31 cellular contexts compared by ENCODE assay signal in the genomic region with DNA sequence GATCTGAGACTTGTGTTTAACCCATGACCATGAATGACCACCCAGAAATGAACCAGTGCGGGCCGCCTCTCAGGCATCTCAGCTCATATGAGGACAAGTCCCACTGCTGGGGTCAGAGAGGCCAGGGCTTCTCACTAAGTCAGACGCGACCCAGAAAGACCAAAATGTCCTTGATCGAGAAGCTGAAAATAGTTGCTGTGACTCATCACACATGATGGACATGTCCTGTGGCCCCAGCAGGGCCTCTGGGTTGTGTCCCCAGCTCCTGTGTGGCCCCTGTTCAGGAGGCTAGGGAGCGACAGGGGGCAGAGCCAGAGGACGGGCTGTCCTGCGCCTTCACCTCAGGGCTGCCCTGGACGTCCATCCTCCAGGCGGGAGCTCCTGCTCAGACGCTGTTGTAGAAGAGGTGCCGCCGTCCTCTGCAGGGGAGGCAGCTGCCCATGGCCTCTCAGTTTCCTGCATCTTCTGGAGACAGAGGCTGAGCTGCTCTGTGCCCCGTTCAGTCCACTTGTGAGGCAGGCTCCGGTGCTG. TPM values are rescaled to one million over a fixed set of nuclear protein-coding genes. Genes with fewer than 3 reads are reported as not detected.
"Had no signal": no experiment of that assay in that cellular context is flagged by ENCODE, and none has a peak within 500 bp of the region (broad histone marks: within the 10 kb centered on the region; RNA-seq: fewer than 3 reads in every experiment).

No MANE protein-coding gene starts in this region.

- H3K27ac ChIP-seq: ascending aorta, breast epithelium, cardiac muscle cell, colonic mucosa, esophagus muscularis mucosa, foreskin keratinocyte, gastrocnemius medialis, WERI-Rb-1 had no signal

- ATAC-seq: activated CD4-positive, CD25-positive, alpha-beta regulatory T cell treated with anti-CD3 and anti-CD28 coated beads, Interleukin-2, amount 50 U/mL, for 24 hours; activated naive CD4-positive, alpha-beta T cell treated with anti-CD3 and anti-CD28 coated beads, Interleukin-2, amount 50 U/mL, for 72 hours; activated T-cell treated with anti-CD3 and anti-CD28 coated beads, Interleukin-2, amount 50 U/mL, for 72 hours; foreskin keratinocyte; T-helper 17 cell had no signal

- H3K36me3 ChIP-seq: ascending aorta, breast epithelium, cardiac muscle cell, colonic mucosa, esophagus muscularis mucosa, gastrocnemius medialis, WERI-Rb-1 had no signal

- H3K27ac Mint-ChIP-seq: activated B cell treated with CpG ODN at 0.5 μM for 24 hours; activated CD4-positive, alpha-beta memory T cell treated with anti-CD3 and anti-CD28 coated beads, Interleukin-2, amount 10 ng/mL, durations not matched to agents 7 days and 5 days; activated naive CD4-positive, alpha-beta T cell treated with anti-CD3 and anti-CD28 coated beads, Interleukin-2, amount 10 ng/mL, durations not matched to agents 7 days and 5 days; activated naive CD4-positive, alpha-beta T cell treated with anti-CD3 and anti-CD28 coated beads, Interleukin-2, amount 50 U/mL, for 72 hours; activated naive CD8-positive, alpha-beta T cell treated with anti-CD3 and anti-CD28 coated beads, Interleukin-2, amount 10 ng/mL, durations not matched to agents 7 days and 5 days; activated T-cell treated with anti-CD3 and anti-CD28 coated beads, Interleukin-2, amount 50 U/mL, for 24 hours; activated T-cell treated with anti-CD3 and anti-CD28 coated beads, Interleukin-2, amount 50 U/mL, for 72 hours; T-helper 17 cell; T-helper 2 cell treated with Interferon-gamma antibody and Interleukin-4, amounts not matched to agents 5 μg/mL and 100 μg/mL, for 36 hours had no signal

- H3K36me3 Mint-ChIP-seq: activated naive CD4-positive, alpha-beta T cell treated with anti-CD3 and anti-CD28 coated beads, Interleukin-2, amount 10 ng/mL, durations not matched to agents 7 days and 5 days; activated naive CD4-positive, alpha-beta T cell treated with anti-CD3 and anti-CD28 coated beads, Interleukin-2, amount 50 U/mL, for 72 hours; activated naive CD8-positive, alpha-beta T cell treated with anti-CD3 and anti-CD28 coated beads, Interleukin-2, amount 10 ng/mL, durations not matched to agents 7 days and 5 days; brain had no signal

- H3K9me3 Mint-ChIP-seq: activated B cell treated with CpG ODN at 0.5 μM for 24 hours; activated CD4-positive, alpha-beta memory T cell treated with anti-CD3 and anti-CD28 coated beads, Interleukin-2, amount 10 ng/mL, durations not matched to agents 7 days and 5 days; activated naive CD4-positive, alpha-beta T cell treated with anti-CD3 and anti-CD28 coated beads, Interleukin-2, amount 10 ng/mL, durations not matched to agents 7 days and 5 days; activated naive CD4-positive, alpha-beta T cell treated with anti-CD3 and anti-CD28 coated beads, Interleukin-2, amount 50 U/mL, for 72 hours; activated naive CD8-positive, alpha-beta T cell treated with anti-CD3 and anti-CD28 coated beads, Interleukin-2, amount 10 ng/mL, durations not matched to agents 7 days and 5 days; activated T-cell treated with anti-CD3 and anti-CD28 coated beads, Interleukin-2, amount 50 U/mL, for 24 hours; activated T-cell treated with anti-CD3 and anti-CD28 coated beads, Interleukin-2, amount 50 U/mL, for 72 hours; T-helper 2 cell treated with Interferon-gamma antibody and Interleukin-4, amounts not matched to agents 5 μg/mL and 100 μg/mL, for 36 hours had no signal

- H3K4me1 ChIP-seq: breast epithelium, colonic mucosa, foreskin keratinocyte, gastrocnemius medialis had no signal

- H3K4me1 Mint-ChIP-seq: activated B cell treated with CpG ODN at 0.5 μM for 24 hours; activated CD4-positive, alpha-beta memory T cell treated with anti-CD3 and anti-CD28 coated beads, Interleukin-2, amount 10 ng/mL, durations not matched to agents 7 days and 5 days; activated naive CD4-positive, alpha-beta T cell treated with anti-CD3 and anti-CD28 coated beads, Interleukin-2, amount 10 ng/mL, durations not matched to agents 7 days and 5 days; activated naive CD8-positive, alpha-beta T cell treated with anti-CD3 and anti-CD28 coated beads, Interleukin-2, amount 10 ng/mL, durations not matched to agents 7 days and 5 days; T-helper 17 cell had no signal

- H3K27me3 ChIP-seq: ascending aorta, breast epithelium, cardiac muscle cell, colonic mucosa, foreskin keratinocyte, gastrocnemius medialis had no signal

- H3K4me3 Mint-ChIP-seq: activated B cell treated with CpG ODN at 0.5 μM for 24 hours; activated CD4-positive, alpha-beta memory T cell treated with anti-CD3 and anti-CD28 coated beads, Interleukin-2, amount 10 ng/mL, durations not matched to agents 7 days and 5 days; activated naive CD4-positive, alpha-beta T cell treated with anti-CD3 and anti-CD28 coated beads, Interleukin-2, amount 10 ng/mL, durations not matched to agents 7 days and 5 days; activated naive CD8-positive, alpha-beta T cell treated with anti-CD3 and anti-CD28 coated beads, Interleukin-2, amount 10 ng/mL, durations not matched to agents 7 days and 5 days; activated T-cell treated with anti-CD3 and anti-CD28 coated beads, Interleukin-2, amount 50 U/mL, for 24 hours; activated T-cell treated with anti-CD3 and anti-CD28 coated beads, Interleukin-2, amount 50 U/mL, for 72 hours; brain; T-helper 17 cell; T-helper 2 cell treated with Interferon-gamma antibody and Interleukin-4, amounts not matched to agents 5 μg/mL and 100 μg/mL, for 36 hours had no signal

- H3K9me3 ChIP-seq: ascending aorta, breast epithelium, colonic mucosa, esophagus muscularis mucosa, gastrocnemius medialis had no signal

- H3K27me3 Mint-ChIP-seq: activated CD4-positive, alpha-beta memory T cell treated with anti-CD3 and anti-CD28 coated beads, Interleukin-2, amount 10 ng/mL, durations not matched to agents 7 days and 5 days; activated naive CD8-positive, alpha-beta T cell treated with anti-CD3 and anti-CD28 coated beads, Interleukin-2, amount 10 ng/mL, durations not matched to agents 7 days and 5 days had no signal

- H3K4me3 ChIP-seq: ascending aorta, breast epithelium, cardiac muscle cell, colonic mucosa, esophagus muscularis mucosa, gastrocnemius medialis had no signal

- DNase-seq: activated B cell treated with CpG ODN at 0.5 μM for 24 hours; activated CD4-positive, alpha-beta memory T cell treated with anti-CD3 and anti-CD28 coated beads, Interleukin-2, amount 10 ng/mL, durations not matched to agents 7 days and 5 days; activated CD4-positive, alpha-beta T cell treated with anti-CD3 and anti-CD28 coated beads for 48 hours; activated CD8-positive, alpha-beta memory T cell treated with anti-CD3 and anti-CD28 coated beads, Interleukin-2, amount 50 U/mL, for 48 hours; activated gamma-delta T cell; activated naive CD4-positive, alpha-beta T cell; activated naive CD4-positive, alpha-beta T cell treated with anti-CD3 and anti-CD28 coated beads, Interleukin-2, amount 10 ng/mL, durations not matched to agents 7 days and 5 days; activated naive CD8-positive, alpha-beta T cell treated with anti-CD3 and anti-CD28 coated beads, Interleukin-2, amount 10 ng/mL, durations not matched to agents 7 days and 5 days; activated T-cell treated with anti-CD3 and anti-CD28 coated beads for 4 hours; activated T-cell treated with anti-CD3 and anti-CD28 coated beads, Interleukin-2, amount 50 U/mL, for 24 hours; activated T-cell treated with anti-CD3 and anti-CD28 coated beads, Interleukin-2, amount 50 U/mL, for 72 hours; central memory CD4-positive, alpha-beta T cell; cerebellar nuclear complex; colonic mucosa; effector CD8-positive, alpha-beta T cell; erythroblast; foreskin keratinocyte; gastrocnemius medialis; T-helper 1 cell; T-helper 17 cell; T1000; WERI-Rb-1 had no signal

RNA-seq across cellular contexts. Expression of a gene that starts 29.0 kb away (rescaled TPM):
- total RNA-seq: activated B cell treated with CpG ODN at 0.5 μM for 24 hours; activated CD4-positive, alpha-beta memory T cell treated with anti-CD3 and anti-CD28 coated beads, Interleukin-2, amount 10 ng/mL, durations not matched to agents 7 days and 5 days; activated naive CD4-positive, alpha-beta T cell treated with anti-CD3 and anti-CD28 coated beads, Interleukin-2, amount 50 U/mL, for 72 hours; activated naive CD8-positive, alpha-beta T cell treated with anti-CD3 and anti-CD28 coated beads, Interleukin-2, amount 10 ng/mL, durations not matched to agents 7 days and 5 days; activated T-cell treated with anti-CD3 and anti-CD28 coated beads, Interleukin-2, amount 50 U/mL, for 72 hours; ascending aorta; breast epithelium; cardiac muscle cell; colonic mucosa; dermis microvascular lymphatic vessel endothelial cell; esophagus muscularis mucosa; foreskin keratinocyte; gastrocnemius medialis; T-helper 17 cell had no signal
- polyA plus RNA-seq: cardiac muscle cell, foreskin keratinocyte had no signal
